In the genomic region with DNA sequence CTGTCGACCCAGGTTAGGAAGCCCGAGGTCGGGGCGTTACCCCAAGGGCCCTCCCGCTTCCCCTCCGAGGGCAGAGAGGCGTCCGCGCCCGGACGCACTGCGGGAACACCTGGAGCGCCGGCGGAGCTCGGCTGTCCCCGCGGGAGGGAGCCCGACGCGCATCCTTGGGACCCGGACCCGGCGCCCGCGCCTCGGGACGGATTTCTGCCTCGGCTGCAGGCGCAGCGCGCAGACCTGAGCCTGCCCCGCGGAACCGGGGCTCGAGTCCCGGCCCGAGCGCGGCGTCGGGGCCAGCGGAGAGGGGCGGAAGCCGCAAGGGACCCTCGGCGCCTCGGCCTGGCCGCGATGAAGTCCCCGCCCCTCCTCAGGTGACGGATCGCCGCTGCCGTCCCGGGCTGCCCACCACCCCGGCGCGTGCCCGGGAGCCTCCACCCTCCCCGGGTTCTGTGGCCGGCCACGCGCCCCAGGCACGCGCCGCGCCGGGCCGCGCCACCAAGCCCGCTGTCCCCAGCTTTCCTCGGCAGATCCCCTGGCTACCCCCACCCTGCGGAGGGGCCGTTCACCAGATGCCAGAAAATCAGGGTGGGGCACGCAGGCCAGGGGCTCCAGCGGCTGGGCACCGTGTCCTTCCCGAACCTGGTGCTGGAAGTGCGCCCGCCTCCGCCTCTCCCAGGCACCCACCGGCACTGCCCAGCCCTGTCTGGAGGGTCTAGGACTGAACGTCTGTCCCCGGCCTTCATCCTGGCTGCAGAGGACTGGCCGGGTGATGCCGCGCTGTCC, we compare ENCODE assay signal across 8 cellular contexts. TPM values are rescaled to one million over a fixed set of nuclear protein-coding genes. Genes with fewer than 3 reads are reported as not detected.
DNase-seq lines count a peak whose midpoint lies in the region; ATAC-seq and TF ChIP-seq lines count a peak whose summit lies in the region.

No MANE protein-coding gene starts in this region.

- peak overlapping the region; percentile 81 for H3K27ac Mint-ChIP-seq in CD8-positive, alpha-beta T cell
- peak overlapping the region; percentile 96 for H3K27ac Mint-ChIP-seq in activated CD8-positive, alpha-beta T cell treated with anti-CD3 and anti-CD28 coated beads for 36 hours
- no peak overlapping the region for H3K27ac Mint-ChIP-seq in stimulated activated memory B cell treated with anti-CD40 and anti-IgM and Interleukin-4, amounts not matched to agents 10 μg/mL and 1 μg/mL and 100 μg/mL, for 72 hours

- H3K36me3 Mint-ChIP-seq in CD8-positive, alpha-beta T cell: peaks cover 11% of the 10 kb centered on the region
- peaks cover 23% of the 10 kb centered on the region for H3K36me3 Mint-ChIP-seq in activated CD8-positive, alpha-beta T cell treated with anti-CD3 and anti-CD28 coated beads for 36 hours (ENCODE audit: low read depth)
- no peaks in the 10 kb centered on the region for H3K36me3 Mint-ChIP-seq in stimulated activated memory B cell treated with anti-CD40 and anti-IgM and Interleukin-4, amounts not matched to agents 10 μg/mL and 1 μg/mL and 100 μg/mL, for 72 hours

- WGBS in iPS DF 6.9 (ENCODE audit: insufficient coverage, insufficient read length): no CpG with 5 or more reads among the region's 88 CpGs

- ATAC-seq in CD8-positive, alpha-beta T cell: no peak
- peak; percentile 11 for ATAC-seq in activated CD8-positive, alpha-beta T cell treated with anti-CD3 and anti-CD28 coated beads for 36 hours
- ATAC-seq in stimulated activated memory B cell treated with anti-CD40 and anti-IgM and Interleukin-4, amounts not matched to agents 10 μg/mL and 1 μg/mL and 100 μg/mL, for 72 hours: no peak

- H3K27ac ChIP-seq in CD8-positive, alpha-beta T cell (ENCODE audit: low read depth, low read length): no peak overlapping the region
- H3K27ac ChIP-seq in iPS DF 6.9 (ENCODE audit: low read length): no peak overlapping the region

- peak in 1 of 7 experiments; percentile 52 for DNase-seq in CD8-positive, alpha-beta T cell
- DNase-seq in H7 (peak; percentile 92), iPS DF 6.9 (ENCODE audit: low read depth, low spot score) (no peak), NCI-H1930 (lab: John Stamatoyannopoulos, UW) (no peak), GM19238 (ENCODE audit: insufficient read length, low spot score) (no peak), NCI-H2029 (lab: John Stamatoyannopoulos, UW) (no peak)
- DNase-seq in activated CD8-positive, alpha-beta T cell treated with anti-CD3 and anti-CD28 coated beads for 36 hours: no peak

- H3K9me3 Mint-ChIP-seq in CD8-positive, alpha-beta T cell: peaks cover 4% of the 10 kb centered on the region
- peaks cover 2% of the 10 kb centered on the region for H3K9me3 Mint-ChIP-seq in activated CD8-positive, alpha-beta T cell treated with anti-CD3 and anti-CD28 coated beads for 36 hours
- peaks cover 3% of the 10 kb centered on the region for H3K9me3 Mint-ChIP-seq in stimulated activated memory B cell treated with anti-CD40 and anti-IgM and Interleukin-4, amounts not matched to agents 10 μg/mL and 1 μg/mL and 100 μg/mL, for 72 hours

- TF ChIP-seq CTCF in CD8-positive, alpha-beta T cell (IDR thresholded peaks at IDR 0.05): no peak
- peak; percentile 3 for TF ChIP-seq CTCF in activated CD8-positive, alpha-beta T cell treated with anti-CD3 and anti-CD28 coated beads for 36 hours (IDR thresholded peaks at IDR 0.05)

- POLR2A ChIA-PET in CD8-positive, alpha-beta T cell (lab: Charles Lee): interaction anchor here (1.1 to 1.7 kb wide), 3 partner anchors 11 to 54 kb away, joined by 3 to 9 read pairs (median 6); partner anchors contain the start of gene VPS26B
- POLR2A ChIA-PET in activated CD8-positive, alpha-beta T cell treated with anti-CD3 and anti-CD28 coated beads for 36 hours (lab: Charles Lee): interaction anchor here (0.9 to 3.9 kb wide), 8 partner anchors 10 to 57 kb away, joined by 3 to 28 read pairs (median 6); partner anchors contain the start of genes GLB1L2, NCAPD3 and VPS26B

- peaks cover 41% of the 10 kb centered on the region for H3K4me1 Mint-ChIP-seq in CD8-positive, alpha-beta T cell (ENCODE audit: low read depth)
- H3K4me1 Mint-ChIP-seq in activated CD8-positive, alpha-beta T cell treated with anti-CD3 and anti-CD28 coated beads for 36 hours (ENCODE audit: low read depth): peaks cover 32% of the 10 kb centered on the region
- H3K4me1 Mint-ChIP-seq in stimulated activated memory B cell treated with anti-CD40 and anti-IgM and Interleukin-4, amounts not matched to agents 10 μg/mL and 1 μg/mL and 100 μg/mL, for 72 hours: peaks cover 26% of the 10 kb centered on the region

- H3K4me1 ChIP-seq in CD8-positive, alpha-beta T cell (ENCODE audit: insufficient read depth, low read length): peaks cover 25% of the 10 kb centered on the region
- H3K4me1 ChIP-seq in iPS DF 6.9 (ENCODE audit: control insufficient read depth, insufficient read depth, low read length): peaks cover 4% of the 10 kb centered on the region

- peak overlapping the region; percentile 90 for H3K4me3 Mint-ChIP-seq in CD8-positive, alpha-beta T cell
- H3K4me3 Mint-ChIP-seq in activated CD8-positive, alpha-beta T cell treated with anti-CD3 and anti-CD28 coated beads for 36 hours: peak overlapping the region; percentile 88
- peak overlapping the region; percentile 74 for H3K4me3 Mint-ChIP-seq in stimulated activated memory B cell treated with anti-CD40 and anti-IgM and Interleukin-4, amounts not matched to agents 10 μg/mL and 1 μg/mL and 100 μg/mL, for 72 hours

- H3K36me3 ChIP-seq in CD8-positive, alpha-beta T cell (ENCODE audit: insufficient read depth, low read length): no peaks in the 10 kb centered on the region
- H3K36me3 ChIP-seq in H7 (replicated peaks; ENCODE audit: control insufficient read depth, insufficient read depth, low read length) (no peaks in the 10 kb centered on the region), iPS DF 6.9 (ENCODE audit: control insufficient read depth, insufficient read depth, low read length) (no peaks in the 10 kb centered on the region)

- H3K9me3 ChIP-seq in CD8-positive, alpha-beta T cell (ENCODE audit: low read length): no peaks in the 10 kb centered on the region
- H3K9me3 ChIP-seq in iPS DF 6.9 (ENCODE audit: control insufficient read depth, insufficient read depth, low read length): no peaks in the 10 kb centered on the region

- intact Hi-C loops in CD8-positive, alpha-beta T cell (cut with DNase I, micrococcal nuclease): loop anchor here (1.0 kb wide), 5 partner anchors 23 to 69 kb away; partner anchors contain the start of genes ACAD8 (in 1 of the 2), GLB1L2 (in 1 of the 2) and THYN1 (in 1 of the 2)
- intact Hi-C loops in activated CD8-positive, alpha-beta T cell treated with anti-CD3 and anti-CD28 coated beads for 36 hours (cut with micrococcal nuclease): no loop called here

- no peaks in the 10 kb centered on the region for H3K27me3 ChIP-seq in CD8-positive, alpha-beta T cell (ENCODE audit: insufficient read depth, low read length)
- H3K27me3 ChIP-seq in H7 (ENCODE audit: control insufficient read depth, insufficient read depth, low read length): peaks cover 4% of the 10 kb centered on the region; the same call in 1 of the 2 replicates
- no peaks in the 10 kb centered on the region for H3K27me3 ChIP-seq in iPS DF 6.9 (ENCODE audit: control insufficient read depth, insufficient read depth, low read length)

- peak overlapping the region; percentile 64 for H3K4me3 ChIP-seq in CD8-positive, alpha-beta T cell (ENCODE audit: low read depth, low read length)
- H3K4me3 ChIP-seq in H7 (ENCODE audit: insufficient read depth, low read depth, low read length): peak overlapping the region; percentile 84
- H3K4me3 ChIP-seq in iPS DF 6.9 (ENCODE audit: low read length): peak overlapping the region; percentile 92

- CTCF ChIA-PET in CD8-positive, alpha-beta T cell (lab: Charles Lee): interaction anchor here (0.9 to 5.2 kb wide), 8 partner anchors 10 to 69 kb away, joined by 3 to 37 read pairs (median 6); partner anchors contain the start of genes ACAD8 and THYN1
- CTCF ChIA-PET in activated CD8-positive, alpha-beta T cell treated with anti-CD3 and anti-CD28 coated beads for 36 hours (lab: Charles Lee): interaction anchor here (1.3 to 8.7 kb wide), 8 partner anchors 9 to 73 kb away, joined by 3 to 76 read pairs (median 7); partner anchors contain the start of genes ACAD8 and VPS26B

- peaks cover 8% of the 10 kb centered on the region for H3K27me3 Mint-ChIP-seq in CD8-positive, alpha-beta T cell (ENCODE audit: low read depth)
- H3K27me3 Mint-ChIP-seq in activated CD8-positive, alpha-beta T cell treated with anti-CD3 and anti-CD28 coated beads for 36 hours: peaks cover 4% of the 10 kb centered on the region
- peaks cover 82% of the 10 kb centered on the region for H3K27me3 Mint-ChIP-seq in stimulated activated memory B cell treated with anti-CD40 and anti-IgM and Interleukin-4, amounts not matched to agents 10 μg/mL and 1 μg/mL and 100 μg/mL, for 72 hours

RNA-seq across cellular contexts. Expression of gene GLB1L3, which starts 0.4 kb away (rescaled TPM):
- under 1 TPM; 0.58 to 0.87 TPM for total RNA-seq in CD8-positive, alpha-beta T cell
- 24.0 and 35.0 TPM in 2 replicates for total RNA-seq in H7 (2014; rRNA removed; shearing (Covaris generic))
- 10 to 100 TPM; 11.2 to 11.9 TPM for total RNA-seq in activated CD8-positive, alpha-beta T cell treated with anti-CD3 and anti-CD28 coated beads for 36 hours

RNA-seq across cellular contexts. Expression of gene ACAD8, which starts 23.2 kb away (rescaled TPM):
- total RNA-seq in CD8-positive, alpha-beta T cell: 10 to 100 TPM; 19.5 to 20.3 TPM
- total RNA-seq in H7 (2014; rRNA removed; shearing (Covaris generic)): 44.2 TPM in 2 replicates
- 10 to 100 TPM; 13.1 to 13.8 TPM for total RNA-seq in activated CD8-positive, alpha-beta T cell treated with anti-CD3 and anti-CD28 coated beads for 36 hours

RNA-seq across cellular contexts. Expression of gene THYN1, which starts 23.4 kb away (rescaled TPM):
- 10 to 100 TPM; 27.1 to 31.5 TPM for total RNA-seq in CD8-positive, alpha-beta T cell
- total RNA-seq in H7 (2014; rRNA removed; shearing (Covaris generic)): 114 and 117 TPM in 2 replicates
- total RNA-seq in activated CD8-positive, alpha-beta T cell treated with anti-CD3 and anti-CD28 coated beads for 36 hours: 10 to 100 TPM; 70.1 to 75.3 TPM

RNA-seq across cellular contexts. Expression of gene VPS26B, which starts 52.1 kb away (rescaled TPM):
- 10 to 100 TPM; 36.8 to 37.8 TPM for total RNA-seq in CD8-positive, alpha-beta T cell
- 25.3 and 26.8 TPM in 2 replicates for total RNA-seq in H7 (2014; rRNA removed; shearing (Covaris generic))
- total RNA-seq in activated CD8-positive, alpha-beta T cell treated with anti-CD3 and anti-CD28 coated beads for 36 hours: 10 to 100 TPM; 35.6 TPM

RNA-seq across cellular contexts. Expression of gene NCAPD3, which starts 52.8 kb away (rescaled TPM):
- 10 to 100 TPM; 30.2 to 30.4 TPM for total RNA-seq in CD8-positive, alpha-beta T cell
- total RNA-seq in H7 (2014; rRNA removed; shearing (Covaris generic)): 54.9 and 68.2 TPM in 2 replicates
- 100 to 1,000 TPM in 1 of 2 experiments, 10 to 100 TPM in 1; 98.4 to 102 TPM for total RNA-seq in activated CD8-positive, alpha-beta T cell treated with anti-CD3 and anti-CD28 coated beads for 36 hours

Comparison
In these comparisons a context has a peak if more than half of its experiments do, and no peak if none do; other contexts are left out.
1. RNA of gene GLB1L3, which starts 0.4 kb away (total RNA-seq): 24.0 to 35.0 TPM in H7 and 11.2 to 11.9 TPM in activated CD8-positive, alpha-beta T cell treated with anti-CD3 and anti-CD28 coated beads for 36 hours; 0.58 to 0.87 TPM in CD8-positive, alpha-beta T cell; every median in the first group is over 4 times any median in the second.
2. Peak in every context shown above with its lines, with median percentiles within 50 percentile points of each other: H3K4me3 ChIP-seq and H3K4me3 Mint-ChIP-seq.